Comparison of ENCODE assay signal across 10 cellular contexts in genomic region chr10:13271552-13272163, GRCh38. TPM values are rescaled to one million over a fixed set of nuclear protein-coding genes. Genes with fewer than 3 reads are reported as not detected.
DNase-seq lines count a peak whose midpoint lies in the region; ATAC-seq, FAIRE-seq and TF ChIP-seq lines count a peak whose summit lies in the region.
"Had no signal": no experiment of that assay in that cellular context is flagged by ENCODE, and none has a peak within 500 bp of the region (broad histone marks: within the 10 kb centered on the region; RNA-seq: fewer than 3 reads in every experiment).

No MANE protein-coding gene starts in this region.

- no peaks in the 10 kb centered on the region for H3K79me2 ChIP-seq in OCI-LY1 (ENCODE audit: insufficient read depth, low read length)

- peak overlapping the region; percentile 86 for H3K27ac ChIP-seq in OCI-LY1 (ENCODE audit: low read depth, low read length, poor library complexity, severe bottlenecking)
- no peak overlapping the region for H3K27ac ChIP-seq in small intestine (ENCODE audit: low read depth in 1 of 2, low read length in 1 of 2)

- H3K4me1 ChIP-seq in OCI-LY1 (ENCODE audit: insufficient read depth, low read length, severe bottlenecking) (peaks cover 21% of the 10 kb centered on the region), small intestine (ENCODE audit: control insufficient read depth in 2 of 2, insufficient read depth in 1 of 2, low read depth in 1 of 2, low read length in 1 of 2) (no peaks in the 10 kb centered on the region)

- intact Hi-C loops in left cardiac atrium (cut with DNase I) = no loop called here

- no peaks in the 10 kb centered on the region for H3K27me3 Mint-ChIP-seq in activated T-helper 17 cell treated with anti-CD3 and anti-CD28 coated beads, Interleukin-2, amount 50 U/mL, for 72 hours

- H3K4me1 Mint-ChIP-seq in activated T-helper 17 cell treated with anti-CD3 and anti-CD28 coated beads, Interleukin-2, amount 50 U/mL, for 72 hours = no peaks in the 10 kb centered on the region

- TF ChIP-seq POLR2A in H54 (IDR thresholded peaks at IDR 0.05; ENCODE audit: low read depth, low read length) = no peak

- H3K4me3 Mint-ChIP-seq in activated T-helper 17 cell treated with anti-CD3 and anti-CD28 coated beads, Interleukin-2, amount 50 U/mL, for 72 hours = no peak overlapping the region

- H3F3A ChIP-seq in OCI-LY1 (ENCODE audit: insufficient read depth, low read length) = no peaks in the 10 kb centered on the region

- no peak for FAIRE-seq in H54 (lab: Jason Lieb, UNC)
- no peak for FAIRE-seq in small intestine (lab: Jason Lieb, UNC)

- H3K27me3 ChIP-seq in OCI-LY1 (ENCODE audit: insufficient read depth, low read length) = no peaks in the 10 kb centered on the region
- H3K27me3 ChIP-seq in small intestine (ENCODE audit: control insufficient read depth in 2 of 2, insufficient read depth in 2 of 2, low read length in 2 of 2) = no peaks in the 10 kb centered on the region

- peak overlapping the region; percentile 23; the same call in 1 of the 2 replicates for H3K9ac ChIP-seq in OCI-LY1 (ENCODE audit: low read length)

- H2AFZ ChIP-seq in OCI-LY1 (ENCODE audit: low read length) = no peak overlapping the region

- no peak overlapping the region for H3K27ac Mint-ChIP-seq in activated T-helper 17 cell treated with anti-CD3 and anti-CD28 coated beads, Interleukin-2, amount 50 U/mL, for 72 hours

- H3K36me3 ChIP-seq in OCI-LY1 (ENCODE audit: insufficient read depth, low read length) (no peaks in the 10 kb centered on the region), small intestine (ENCODE audit: control insufficient read depth in 2 of 2, insufficient read depth in 2 of 2, low read length in 2 of 2) (no peaks in the 10 kb centered on the region)

- peak; percentile 81 for ATAC-seq in activated T-helper 17 cell treated with anti-CD3 and anti-CD28 coated beads, Interleukin-2, amount 50 U/mL, for 72 hours (replicated peaks)
- ATAC-seq in left cardiac atrium (peak; percentile 53), GM21526 (IDR thresholded peaks at IDR 0.05; ENCODE audit: low FRiP score, unreplicated experiment) (no peak), GM21576 (IDR thresholded peaks at IDR 0.05; ENCODE audit: unreplicated experiment) (no peak)

- H3K9me2 ChIP-seq in OCI-LY1 (ENCODE audit: low read depth, low read length) = no peaks in the 10 kb centered on the region

- 47 to 55% (median 52%) methylated on average over 12 to 14 of the region's 14 CpGs for WGBS in small intestine, 3 donors

- H3K9me3 ChIP-seq in OCI-LY1 (ENCODE audit: low read length) = no peaks in the 10 kb centered on the region
- no peaks in the 10 kb centered on the region for H3K9me3 ChIP-seq in small intestine (ENCODE audit: control insufficient read depth, low read depth)

- TF ChIP-seq CTCF in OCI-LY1 (IDR thresholded peaks at IDR 0.05; ENCODE audit: low read length) = peak; percentile 83

- no peaks in the 10 kb centered on the region for H3K36me3 Mint-ChIP-seq in activated T-helper 17 cell treated with anti-CD3 and anti-CD28 coated beads, Interleukin-2, amount 50 U/mL, for 72 hours (ENCODE audit: low read depth)

- H3K9me3 Mint-ChIP-seq in activated T-helper 17 cell treated with anti-CD3 and anti-CD28 coated beads, Interleukin-2, amount 50 U/mL, for 72 hours = no peaks in the 10 kb centered on the region

- peak overlapping the region; percentile 40 for H3K4me3 ChIP-seq in OCI-LY1 (ENCODE audit: low read depth, low read length, poor library complexity, severe bottlenecking)
- no peak overlapping the region for H3K4me3 ChIP-seq in small intestine (ENCODE audit: low read depth in 1 of 2, low read length in 2 of 2)

- H4K20me1 ChIP-seq in OCI-LY1 (ENCODE audit: insufficient read depth, low read length) = no peaks in the 10 kb centered on the region

- H3K4me2 ChIP-seq in OCI-LY1 (ENCODE audit: low read length) = peak overlapping the region; percentile 58

- DNase-seq in DMS 273 treated with DMSO at 0.1 percent for 48 hours (lab: John Stamatoyannopoulos, UW) = peak; percentile 1
- DNase-seq in H54 (ENCODE audit: insufficient read length, low spot score) = peak; percentile 16
- DNase-seq in left cardiac atrium = peak; percentile 50
- DNase-seq in small intestine = peak; percentile 42

RNA-seq across cellular contexts. Expression of gene PHYH, which starts 28.2 kb away (rescaled TPM):
- 1 to 10 TPM; 8.2 to 9.2 TPM for total RNA-seq in activated T-helper 17 cell treated with anti-CD3 and anti-CD28 coated beads, Interleukin-2, amount 50 U/mL, for 72 hours
- 10 to 100 TPM; 70.6 to 76.6 TPM for total RNA-seq in left cardiac atrium
- polyA plus RNA-seq in small intestine = 100 to 1,000 TPM in 1 of 3 donors, 10 to 100 TPM in 2; 23.5 to 184 (median 77.8) TPM

RNA-seq across cellular contexts. Expression of gene UCMA, which starts 37.5 kb away (rescaled TPM):
- not detected for total RNA-seq in activated T-helper 17 cell treated with anti-CD3 and anti-CD28 coated beads, Interleukin-2, amount 50 U/mL, for 72 hours
- not detected for total RNA-seq in left cardiac atrium
- not detected for polyA plus RNA-seq in small intestine
- total RNA-seq: subcutaneous adipose tissue; T-helper 2 cell treated with Interferon-gamma antibody and Interleukin-4, amounts not matched to agents 100 ng/mL and 5 ng/mL, for 36 hours had no signal

Comparison
In these comparisons a context has a peak if more than half of its experiments do, and no peak if none do; other contexts are left out.
1. ATAC-seq: peak in activated T-helper 17 cell treated with anti-CD3 and anti-CD28 coated beads, Interleukin-2, amount 50 U/mL, for 72 hours (single experiment) and left cardiac atrium (2 of 2); none in GM21526 (single experiment) and GM21576 (single experiment).
2. RNA of gene PHYH, which starts 28.2 kb away (total RNA-seq): 70.6 to 76.6 TPM in left cardiac atrium; 8.2 to 9.2 TPM in activated T-helper 17 cell treated with anti-CD3 and anti-CD28 coated beads, Interleukin-2, amount 50 U/mL, for 72 hours; every median in the first group is over 4 times any median in the second.
3. Peak in every context shown above with its lines, with median percentiles within 50 percentile points of each other: DNase-seq.